In genomic region chr6:110561016-110561396, GRCh38 we compare ENCODE assay signal across 26 cellular contexts.
DNase-seq lines count a peak whose midpoint lies in the region; ATAC-seq and TF ChIP-seq lines count a peak whose summit lies in the region.
"Had no signal": no experiment of that assay in that cellular context is flagged by ENCODE, and none has a peak within 500 bp of the region (broad histone marks: within the 10 kb centered on the region; RNA-seq: fewer than 3 reads in every experiment).

No MANE protein-coding gene starts in this region.

- peak overlapping the region; percentile 0 for H3K27ac Mint-ChIP-seq in activated naive CD8-positive, alpha-beta T cell
- no peak overlapping the region for H3K27ac Mint-ChIP-seq in activated naive CD8-positive, alpha-beta T cell treated with anti-CD3 and anti-CD28 coated beads for 36 hours
- H3K27ac Mint-ChIP-seq in activated T-helper 17 cell treated with anti-CD3 and anti-CD28 coated beads, Interleukin-2, amount 50 U/mL, for 72 hours: peak overlapping the region; percentile 66
- H3K27ac Mint-ChIP-seq: CD14-positive monocyte, HFFc6, progenitor cell of endocrine pancreas had no signal

- H3K27me3 Mint-ChIP-seq in activated naive CD8-positive, alpha-beta T cell: no peaks in the 10 kb centered on the region
- no peaks in the 10 kb centered on the region for H3K27me3 Mint-ChIP-seq in activated naive CD8-positive, alpha-beta T cell treated with anti-CD3 and anti-CD28 coated beads for 36 hours
- H3K27me3 Mint-ChIP-seq in activated T-helper 17 cell treated with anti-CD3 and anti-CD28 coated beads, Interleukin-2, amount 50 U/mL, for 72 hours: no peaks in the 10 kb centered on the region
- H3K27me3 Mint-ChIP-seq: progenitor cell of endocrine pancreas had no signal

- no peak for TF ChIP-seq CTCF in DND-41 (IDR thresholded peaks at IDR 0.05; ENCODE audit: borderline replicate concordance, extremely low read depth, low read length, poor library complexity, severe bottlenecking)

- ATAC-seq in DND-41 (ENCODE audit: insufficient read depth, low read depth) (peak; percentile 8; the same call in 2 of the 3 replicates), GM21367 (IDR thresholded peaks at IDR 0.05; ENCODE audit: unreplicated experiment) (no peak)
- ATAC-seq in activated T-helper 17 cell treated with anti-CD3 and anti-CD28 coated beads, Interleukin-2, amount 50 U/mL, for 72 hours (replicated peaks): no peak
- ATAC-seq: sciatic nerve had no signal

- H3K4me1 ChIP-seq in DND-41 (ENCODE audit: insufficient read depth, low read length): peaks cover 30% of the 10 kb centered on the region
- H3K4me1 ChIP-seq: breast epithelium had no signal

- no peak for DNase-seq in activated naive CD8-positive, alpha-beta T cell treated with anti-CD3 and anti-CD28 coated beads for 36 hours
- no peak for DNase-seq in DND-41
- DNase-seq in NOMO-1 (lab: John Stamatoyannopoulos, UW; ENCODE audit: unreplicated experiment in 2 of 2): no peak
- no peak for DNase-seq in NCI-H446 treated with DMSO at 0.1 percent for 48 hours (lab: John Stamatoyannopoulos, UW)
- DNase-seq: activated CD4-positive, CD25-positive, alpha-beta regulatory T cell treated with anti-CD3 and anti-CD28 coated beads, Interleukin-2, amount 50 U/mL, for 72 hours; activated naive CD4-positive, alpha-beta T cell treated with Interleukin-2 at 50 U/mL for 16 hours; activated T-cell treated with anti-CD3 and anti-CD28 coated beads, Interleukin-2, amount 50 U/mL, for 48 hours; anterior cingulate cortex; EL; HFFc6; IMR-90; natural killer cell; NCI-H146; NCI-H774; nucleus accumbens; RPMI8226; stimulated activated CD8-positive, alpha-beta memory T cell treated with anti-CD3 and anti-CD28 coated beads, Interleukin-4, amount 100 ng/mL, for 48 hours; transverse colon had no signal

- H3K9me3 ChIP-seq in DND-41 (ENCODE audit: insufficient read depth, low read length, severe bottlenecking): no peaks in the 10 kb centered on the region
- H3K9me3 ChIP-seq: breast epithelium, transverse colon had no signal

- H3K4me2 ChIP-seq in DND-41 (ENCODE audit: insufficient read depth, low read length): no peak overlapping the region

- H3K4me3 Mint-ChIP-seq in activated naive CD8-positive, alpha-beta T cell: no peak overlapping the region
- no peak overlapping the region for H3K4me3 Mint-ChIP-seq in activated naive CD8-positive, alpha-beta T cell treated with anti-CD3 and anti-CD28 coated beads for 36 hours
- peak overlapping the region; percentile 55 for H3K4me3 Mint-ChIP-seq in activated T-helper 17 cell treated with anti-CD3 and anti-CD28 coated beads, Interleukin-2, amount 50 U/mL, for 72 hours
- H3K4me3 Mint-ChIP-seq: CD14-positive monocyte, HFFc6, natural killer cell had no signal

- no peak overlapping the region for H3K9ac ChIP-seq in DND-41 (ENCODE audit: low read depth, low read length)

- H3K36me3 ChIP-seq in DND-41 (ENCODE audit: insufficient read depth, low read length): no peaks in the 10 kb centered on the region
- H3K36me3 ChIP-seq: breast epithelium, SJSA1, transverse colon had no signal

- no peak overlapping the region for H3K4me3 ChIP-seq in DND-41 (ENCODE audit: low read depth in 1 of 2, low read length in 2 of 2)
- H3K4me3 ChIP-seq: breast epithelium, SJSA1, transverse colon had no signal

- H3K36me3 Mint-ChIP-seq in activated naive CD8-positive, alpha-beta T cell: peaks cover 4% of the 10 kb centered on the region
- no peaks in the 10 kb centered on the region for H3K36me3 Mint-ChIP-seq in activated naive CD8-positive, alpha-beta T cell treated with anti-CD3 and anti-CD28 coated beads for 36 hours
- no peaks in the 10 kb centered on the region for H3K36me3 Mint-ChIP-seq in activated T-helper 17 cell treated with anti-CD3 and anti-CD28 coated beads, Interleukin-2, amount 50 U/mL, for 72 hours (ENCODE audit: low read depth)
- H3K36me3 Mint-ChIP-seq: CD14-positive monocyte, natural killer cell had no signal

- no peaks in the 10 kb centered on the region for H3K79me2 ChIP-seq in DND-41 (ENCODE audit: insufficient read depth, low read length)

- H3K27ac ChIP-seq in DND-41 (ENCODE audit: low read length): peak overlapping the region; percentile 21; the same call in 1 of the 2 replicates
- H3K27ac ChIP-seq: breast epithelium, SJSA1 had no signal

- no peaks in the 10 kb centered on the region for H4K20me1 ChIP-seq in DND-41 (ENCODE audit: insufficient read depth, low read length)

- H3K9me3 Mint-ChIP-seq in activated naive CD8-positive, alpha-beta T cell (ENCODE audit: low read depth): no peaks in the 10 kb centered on the region
- H3K9me3 Mint-ChIP-seq in activated naive CD8-positive, alpha-beta T cell treated with anti-CD3 and anti-CD28 coated beads for 36 hours: peaks cover 5% of the 10 kb centered on the region
- H3K9me3 Mint-ChIP-seq in activated T-helper 17 cell treated with anti-CD3 and anti-CD28 coated beads, Interleukin-2, amount 50 U/mL, for 72 hours: no peaks in the 10 kb centered on the region
- H3K9me3 Mint-ChIP-seq: HFFc6, natural killer cell had no signal

- H3K27me3 ChIP-seq in DND-41 (ENCODE audit: insufficient read depth, low read length, poor library complexity): no peaks in the 10 kb centered on the region
- H3K27me3 ChIP-seq: breast epithelium, SJSA1, transverse colon had no signal

- H3K4me1 Mint-ChIP-seq in activated naive CD8-positive, alpha-beta T cell (ENCODE audit: low read depth): peaks cover 30% of the 10 kb centered on the region
- peaks cover 14% of the 10 kb centered on the region for H3K4me1 Mint-ChIP-seq in activated naive CD8-positive, alpha-beta T cell treated with anti-CD3 and anti-CD28 coated beads for 36 hours
- H3K4me1 Mint-ChIP-seq in activated T-helper 17 cell treated with anti-CD3 and anti-CD28 coated beads, Interleukin-2, amount 50 U/mL, for 72 hours: peaks cover 30% of the 10 kb centered on the region

- H2AFZ ChIP-seq in DND-41 (ENCODE audit: low read depth, low read length): no peak overlapping the region
